7 cellular contexts compared by ENCODE assay signal in the genomic region with DNA sequence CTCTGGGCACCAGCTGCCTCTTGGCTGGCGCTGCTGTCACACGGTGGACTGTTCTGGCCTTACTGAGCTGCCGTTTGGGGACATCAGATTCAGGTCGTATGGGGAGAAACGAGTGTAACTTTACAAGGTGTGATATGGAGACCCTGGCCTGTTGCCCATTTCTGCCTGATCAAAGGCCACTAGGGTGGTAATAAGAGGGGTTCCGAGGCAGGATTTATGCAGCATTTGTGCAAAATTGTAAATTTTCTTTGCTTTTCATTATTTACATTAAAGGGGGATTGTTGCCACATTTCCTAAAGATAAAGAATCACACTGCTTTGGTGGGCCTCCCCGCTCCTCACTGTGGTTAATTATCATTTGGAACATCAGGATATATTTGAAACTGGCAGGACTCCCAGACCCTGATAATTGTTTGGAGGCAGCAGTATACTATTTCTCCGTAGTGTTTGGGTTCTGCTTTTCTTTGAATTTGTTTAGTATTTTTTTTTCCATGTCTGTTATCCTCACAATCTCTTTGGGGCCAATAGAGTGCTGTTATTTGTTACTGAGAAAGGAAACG. TPM values are rescaled to one million over a fixed set of nuclear protein-coding genes. Genes with fewer than 3 reads are reported as not detected.
DNase-seq lines count a peak whose midpoint lies in the region; ATAC-seq and TF ChIP-seq lines count a peak whose summit lies in the region.

No MANE protein-coding gene starts in this region.

- H3K27me3 Mint-ChIP-seq in central memory CD8-positive, alpha-beta T cell: no peaks in the 10 kb centered on the region

- TF ChIP-seq CTCF in mucosa of descending colon (IDR thresholded peaks at IDR 0.05): no peak

- intact Hi-C loops in mucosa of descending colon (cut with DNase I, micrococcal nuclease): no loop called here

- peak overlapping the region; percentile 94 for H3K27ac Mint-ChIP-seq in central memory CD8-positive, alpha-beta T cell (ENCODE audit: low read depth)

- DNase-seq in NCI-H1092 (lab: John Stamatoyannopoulos, UW) (peak; percentile 35), mucosa of descending colon (no peak), NCI-H128 (lab: John Stamatoyannopoulos, UW; ENCODE audit: unreplicated experiment) (no peak), mucosa of gallbladder (ENCODE audit: low spot score) (no peak)
- DNase-seq in central memory CD8-positive, alpha-beta T cell (ENCODE audit: low spot score in 2 of 2): no peak
- no peak for DNase-seq in activated CD4-positive, alpha-beta T cell treated with anti-CD3 and anti-CD28 coated beads for 1 hour

- peak overlapping the region; percentile 40 for H3K4me3 ChIP-seq in mucosa of descending colon

- H3K9me3 Mint-ChIP-seq in central memory CD8-positive, alpha-beta T cell: no peaks in the 10 kb centered on the region

- peaks cover 17% of the 10 kb centered on the region for H3K36me3 Mint-ChIP-seq in central memory CD8-positive, alpha-beta T cell (ENCODE audit: insufficient read depth)

- peak; percentile 34 for ATAC-seq in GM19438 (IDR thresholded peaks at IDR 0.05; ENCODE audit: low read depth, unreplicated experiment)
- ATAC-seq in central memory CD8-positive, alpha-beta T cell (replicated peaks; ENCODE audit: extremely low read depth, poor library complexity, severe bottlenecking): no peak
- no peak for ATAC-seq in mucosa of descending colon

- no peaks in the 10 kb centered on the region for H3K9me3 ChIP-seq in mucosa of descending colon

- H3K4me1 Mint-ChIP-seq in central memory CD8-positive, alpha-beta T cell: peaks cover 52% of the 10 kb centered on the region

- H3K4me3 Mint-ChIP-seq in central memory CD8-positive, alpha-beta T cell: peak overlapping the region; percentile 93

- H3K4me1 ChIP-seq in mucosa of descending colon (ENCODE audit: low read depth): peaks cover 5% of the 10 kb centered on the region

- no peaks in the 10 kb centered on the region for H3K36me3 ChIP-seq in mucosa of descending colon (ENCODE audit: low read depth)

RNA-seq across cellular contexts. Expression of gene NXPE3, which starts 0.9 kb away (rescaled TPM):
- total RNA-seq in mucosa of descending colon (10 to 100 TPM in 1 of 3 donors, 1 to 10 TPM in 2; 1.7 to 15.1 (median 3.8) TPM), mucosa of gallbladder (13.2 TPM)

RNA-seq across cellular contexts. Expression of gene CEP97, which starts 55.5 kb away (rescaled TPM):
- 10 to 100 TPM in 1 of 3 donors, 1 to 10 TPM in 2; 4.2 to 10.2 (median 4.3) TPM for total RNA-seq in mucosa of descending colon
- total RNA-seq in mucosa of gallbladder: 10.6 TPM
